16 cellular contexts compared by ENCODE assay signal in genomic region chr3:57980416-57980815, GRCh38.
"Had no signal": no experiment of that assay in that cellular context is flagged by ENCODE, and none has a peak within 500 bp of the region (broad histone marks: within the 10 kb centered on the region; RNA-seq: fewer than 3 reads in every experiment).

No MANE protein-coding gene starts in this region.

- H3K36me3 ChIP-seq: neural progenitor cell had no signal

- H3K4me3 Mint-ChIP-seq: activated B cell treated with CpG ODN at 0.5 μM for 24 hours; activated CD4-positive, alpha-beta T cell treated with anti-CD3 and anti-CD28 coated beads, Interleukin-2, amount 10 ng/mL, durations not matched to agents 7 days and 5 days; activated naive CD4-positive, alpha-beta T cell treated with anti-CD3 and anti-CD28 coated beads, Interleukin-2, amount 10 ng/mL, durations not matched to agents 7 days and 5 days; activated T-helper 17 cell treated with anti-CD3 and anti-CD28 coated beads, Interleukin-2, amount 50 U/mL, for 72 hours; mesothelial cell of epicardium; neural progenitor cell; T-helper 1 cell treated with Interleukin-12 subunit alpha and Interleukin-12 subunit beta and Interleukin-4 antibody, amounts not matched to agents 30 μg/mL and 1 μg/mL, for 36 hours had no signal

- H3K36me3 Mint-ChIP-seq: activated naive CD4-positive, alpha-beta T cell treated with anti-CD3 and anti-CD28 coated beads, Interleukin-2, amount 10 ng/mL, durations not matched to agents 7 days and 5 days; mesothelial cell of epicardium; neural progenitor cell had no signal

- H3K27me3 ChIP-seq: hepatocyte had no signal

- H3K4me2 ChIP-seq: hepatocyte, neural progenitor cell had no signal

- H3K27me3 Mint-ChIP-seq: activated B cell treated with CpG ODN at 0.5 μM for 24 hours; activated CD4-positive, alpha-beta T cell treated with anti-CD3 and anti-CD28 coated beads, Interleukin-2, amount 10 ng/mL, durations not matched to agents 7 days and 5 days; activated naive CD4-positive, alpha-beta T cell treated with anti-CD3 and anti-CD28 coated beads, Interleukin-2, amount 10 ng/mL, durations not matched to agents 7 days and 5 days; activated T-helper 17 cell treated with anti-CD3 and anti-CD28 coated beads, Interleukin-2, amount 50 U/mL, for 72 hours had no signal

- DNase-seq: activated B cell treated with CpG ODN at 0.5 μM for 24 hours; activated CD4-positive, alpha-beta T cell treated with anti-CD3 and anti-CD28 coated beads, Interleukin-2, amount 10 ng/mL, durations not matched to agents 7 days and 5 days; activated CD8-positive, alpha-beta memory T cell treated with anti-CD3 and anti-CD28 coated beads for 24 hours; activated naive CD4-positive, alpha-beta T cell treated with anti-CD3 and anti-CD28 coated beads, Interleukin-2, amount 10 ng/mL, durations not matched to agents 7 days and 5 days; caudate nucleus; cortex of kidney; effector CD8-positive, alpha-beta T cell; stimulated activated CD4-positive, alpha-beta T cell treated with anti-CD3 and anti-CD28 coated beads, Interleukin-15, amount 100 ng/mL, for 24 hours; stimulated activated CD4-positive, alpha-beta T cell treated with anti-CD3 and anti-CD28 coated beads, Interleukin-4, amount 100 ng/mL, for 24 hours had no signal

- H3K4me3 ChIP-seq: hepatocyte, neural progenitor cell had no signal

- H3K9me3 Mint-ChIP-seq: activated B cell treated with CpG ODN at 0.5 μM for 24 hours; activated CD4-positive, alpha-beta T cell treated with anti-CD3 and anti-CD28 coated beads, Interleukin-2, amount 10 ng/mL, durations not matched to agents 7 days and 5 days; activated naive CD4-positive, alpha-beta T cell treated with anti-CD3 and anti-CD28 coated beads, Interleukin-2, amount 10 ng/mL, durations not matched to agents 7 days and 5 days; activated T-helper 17 cell treated with anti-CD3 and anti-CD28 coated beads, Interleukin-2, amount 50 U/mL, for 72 hours; mesothelial cell of epicardium; neural progenitor cell; T-helper 1 cell treated with Interleukin-12 subunit alpha and Interleukin-12 subunit beta and Interleukin-4 antibody, amounts not matched to agents 30 μg/mL and 1 μg/mL, for 36 hours had no signal

- H3K9ac ChIP-seq: neural progenitor cell, parathyroid adenoma had no signal

- ATAC-seq: activated T-helper 17 cell treated with anti-CD3 and anti-CD28 coated beads, Interleukin-2, amount 50 U/mL, for 72 hours had no signal

- H3K27ac ChIP-seq: epithelial cell of prostate, hepatocyte, neural progenitor cell, parathyroid adenoma had no signal

- H3K27ac Mint-ChIP-seq: activated B cell treated with CpG ODN at 0.5 μM for 24 hours; activated CD4-positive, alpha-beta T cell treated with anti-CD3 and anti-CD28 coated beads, Interleukin-2, amount 10 ng/mL, durations not matched to agents 7 days and 5 days; activated naive CD4-positive, alpha-beta T cell treated with anti-CD3 and anti-CD28 coated beads, Interleukin-2, amount 10 ng/mL, durations not matched to agents 7 days and 5 days; activated T-helper 17 cell treated with anti-CD3 and anti-CD28 coated beads, Interleukin-2, amount 50 U/mL, for 72 hours; mesothelial cell of epicardium; T-helper 1 cell treated with Interleukin-12 subunit alpha and Interleukin-12 subunit beta and Interleukin-4 antibody, amounts not matched to agents 30 μg/mL and 1 μg/mL, for 36 hours had no signal
